Comparison of ENCODE assay signal across 8 cellular contexts in the genomic region with DNA sequence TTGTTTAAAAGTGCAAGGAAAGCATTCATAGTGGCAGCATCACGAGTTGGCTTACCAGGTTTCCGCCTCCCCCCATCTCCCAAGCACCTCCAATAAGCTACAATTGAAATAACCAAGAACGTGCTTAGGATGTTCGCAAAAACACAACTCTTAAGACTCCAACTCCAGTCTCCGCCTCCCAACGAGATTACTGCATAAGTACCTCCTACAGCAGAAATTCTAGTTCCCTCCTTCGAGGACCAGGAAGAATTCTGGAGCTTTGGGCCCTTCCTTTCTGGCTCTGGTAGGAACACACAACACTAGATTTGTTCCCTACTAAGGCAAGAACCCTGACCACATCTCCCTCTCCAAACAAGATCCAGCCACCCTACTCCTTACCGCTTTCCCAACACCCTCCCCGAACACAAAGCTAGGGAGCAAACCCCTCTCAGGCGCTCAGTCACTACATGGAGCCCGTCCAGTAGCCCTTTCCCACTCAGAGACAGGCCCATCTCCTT. TPM values are rescaled to one million over a fixed set of nuclear protein-coding genes. Genes with fewer than 3 reads are reported as not detected.
DNase-seq lines count a peak whose midpoint lies in the region; ATAC-seq and TF ChIP-seq lines count a peak whose summit lies in the region.

No MANE protein-coding gene starts in this region.

- no peak for DNase-seq in AG04449 (ENCODE audit: low read depth, low spot score)
- DNase-seq in H7, result no peak
- DNase-seq in Peyer's patch, result peak in 2 of 3 donors; percentile 47 to 63
- peak in 6 of 7 donors; percentile 33 to 74 (median 45) for DNase-seq in adrenal gland
- peak in 1 of 3 donors; percentile 54 for DNase-seq in right cardiac atrium
- DNase-seq in sigmoid colon, result no peak
- no peak for DNase-seq in NK-92 (lab: John Stamatoyannopoulos, UW; ENCODE audit: unreplicated experiment)

- H3K4me1 ChIP-seq in Peyer's patch (peaks cover 0 to 32% (median 15%) of the 10 kb centered on the region in 4 donors), adrenal gland (replicated peaks in 1 of 2) (peaks cover 32 to 63% of the 10 kb centered on the region in 2 donors), right cardiac atrium (ENCODE audit: control insufficient read depth, insufficient read depth, low read length) (peaks cover 6% of the 10 kb centered on the region), sigmoid colon (peaks cover 0 to 70% (median 50%) of the 10 kb centered on the region in 4 donors)

- H3K27ac ChIP-seq in Peyer's patch (peak overlapping the region; percentile 89 to 99 (median 94)), adrenal gland (peak overlapping the region; percentile 96 to 99 (median 97)), right cardiac atrium (ENCODE audit: low read length) (peak overlapping the region; percentile 96), sigmoid colon (peak overlapping the region; percentile 92 to 99 (median 98))

- CTCF ChIA-PET in AG04449 (lab: Yijun Ruan, JAX), result interaction anchor here (0.8 to 2.6 kb wide), 9 partner anchors 9 to 494 kb away, joined by 3 to 11 read pairs (median 4); no protein-coding TSS in a partner anchor

- TF ChIP-seq CTCF in AG04449 (IDR thresholded peaks at IDR 0.05; ENCODE audit: insufficient read depth, low read length, missing control alignments) (no peak), Peyer's patch (IDR thresholded peaks at IDR 0.05) (no peak), adrenal gland (IDR thresholded peaks at IDR 0.05) (no peak), sigmoid colon (IDR thresholded peaks at IDR 0.05) (no peak)

- peak; percentile 4 to 32 for ATAC-seq in right cardiac atrium
- ATAC-seq in HG02610 (IDR thresholded peaks at IDR 0.05; ENCODE audit: unreplicated experiment), result no peak

- intact Hi-C loops in adrenal gland (cut with DNase I) (loop anchor here in 1 of 2 donors (2.0 kb wide), 1 partner anchor 16 kb away; no protein-coding TSS in a partner anchor), right cardiac atrium (cut with DNase I) (no loop called here), sigmoid colon (cut with DNase I) (loop anchor here (2.0 to 5.0 kb wide), 3 partner anchors 76 to 487 kb away; partner anchors contain the start of genes KLF11 and YWHAQ)

- H3K9me3 ChIP-seq in Peyer's patch, result no peaks in the 10 kb centered on the region
- no peaks in the 10 kb centered on the region for H3K9me3 ChIP-seq in adrenal gland (replicated peaks in 1 of 3)
- H3K9me3 ChIP-seq in right cardiac atrium (ENCODE audit: control insufficient read depth, low read length), result no peaks in the 10 kb centered on the region
- H3K9me3 ChIP-seq in sigmoid colon, result no peaks in the 10 kb centered on the region

- 2 to 3% (median 2%) methylated on average over 11 of the region's 11 CpGs for WGBS in adrenal gland, 4 donors
- under 1% methylated on average over 11 of the region's 11 CpGs for WGBS in right cardiac atrium
- WGBS in sigmoid colon, 2 donors, result 0% methylated on average over 11 of the region's 11 CpGs

- POLR2A ChIA-PET in AG04449 (lab: Yijun Ruan, JAX), result interaction anchor here (0.6 to 3.1 kb wide), 6 partner anchors 10 to 401 kb away, joined by 4 to 28 read pairs (median 4); partner anchors contain the start of genes CPSF3, ITGB1BP1 and YWHAQ

- no peaks in the 10 kb centered on the region; the same call in 1 of the 2 replicates for H3K36me3 ChIP-seq in H7 (replicated peaks; ENCODE audit: control insufficient read depth, insufficient read depth, low read length)
- no peaks in the 10 kb centered on the region for H3K36me3 ChIP-seq in Peyer's patch
- no peaks in the 10 kb centered on the region for H3K36me3 ChIP-seq in adrenal gland (replicated peaks in 1 of 2)
- H3K36me3 ChIP-seq in sigmoid colon, result no peaks in the 10 kb centered on the region

- no peak for TF ChIP-seq EP300 in sigmoid colon (IDR thresholded peaks at IDR 0.05)

- H3K27me3 ChIP-seq in H7 (ENCODE audit: control insufficient read depth, insufficient read depth, low read length) (no peaks in the 10 kb centered on the region), Peyer's patch (no peaks in the 10 kb centered on the region), adrenal gland (no peaks in the 10 kb centered on the region), right cardiac atrium (ENCODE audit: control insufficient read depth, insufficient read depth) (no peaks in the 10 kb centered on the region), sigmoid colon (no peaks in the 10 kb centered on the region)

- H3K4me3 ChIP-seq in AG04449 (ENCODE audit: low read depth, low read length) (peak overlapping the region; percentile 95), H7 (ENCODE audit: insufficient read depth, low read depth, low read length) (peak overlapping the region; percentile 66), Peyer's patch (peak overlapping the region; percentile 75 to 85 (median 79)), adrenal gland (peak overlapping the region; percentile 76 to 94 (median 83)), right cardiac atrium (ENCODE audit: low read length) (peak overlapping the region; percentile 92), sigmoid colon (peak overlapping the region; percentile 63 to 96 (median 79))

- TF ChIP-seq POLR2A in Peyer's patch (IDR thresholded peaks at IDR 0.05), result no peak
- TF ChIP-seq POLR2A in adrenal gland (IDR thresholded peaks at IDR 0.05), result peak in 1 of 2 donors; percentile 12
- TF ChIP-seq POLR2A in sigmoid colon (IDR thresholded peaks at IDR 0.05), result no peak

RNA-seq across cellular contexts. Expression of gene ADAM17, which starts 0.7 kb away (rescaled TPM):
- 21.2 and 21.9 TPM in 2 replicates for total RNA-seq in H7 (2014; rRNA removed; shearing (Covaris generic))
- total RNA-seq in Peyer's patch, result 10 to 100 TPM; 10.5 to 45.4 (median 21.0) TPM
- 10 to 100 TPM; 14.5 to 30.0 (median 22.3) TPM for total RNA-seq in adrenal gland
- 10 to 100 TPM; 10.6 to 15.0 (median 12.3) TPM for polyA plus RNA-seq in adrenal gland
- 10 to 100 TPM; 14.1 to 23.1 (median 15.8) TPM for total RNA-seq in right cardiac atrium
- 7.1 TPM for polyA plus RNA-seq in right cardiac atrium
- total RNA-seq in sigmoid colon, result 10 to 100 TPM; 12.1 to 17.6 (median 16.1) TPM
- 10 to 100 TPM in 2 of 3 donors, 1 to 10 TPM in 1; 3.2 to 12.8 (median 10.2) TPM for polyA plus RNA-seq in sigmoid colon

Comparison
In these comparisons a context has a peak if more than half of its experiments do, and no peak if none do; other contexts are left out.
1. DNase-seq: peak in Peyer's patch (2 of 3) and adrenal gland (6 of 7); none in AG04449 (single experiment), H7 (single experiment), sigmoid colon (single experiment) and NK-92 (single experiment).
2. Peak in every context shown above with its lines, with median percentiles within 50 percentile points of each other: H3K4me3 ChIP-seq and H3K27ac ChIP-seq.